Comparison of ENCODE assay signal across 1 cellular context in genomic region chr19:41597600-41598041, GRCh38.
TF ChIP-seq lines count a peak whose summit lies in the region.

No MANE protein-coding gene starts in this region.

TF ChIP-seq in GM23338, 12 proteins besides CTCF, POLR2A, EP300 and RAD21 (continued from another document):
- TF ChIP-seq REST (IDR thresholded peaks at IDR 0.05; ENCODE audit: unreplicated experiment) (no peak), EZH2phosphoT487 (IDR thresholded peaks at IDR 0.05; ENCODE audit: unreplicated experiment) (no peak), STAT1 (IDR thresholded peaks at IDR 0.05; ENCODE audit: unreplicated experiment) (no peak)
TF ChIP-seq in GM23338: peak in this region for 0.
